24 cellular contexts compared by ENCODE assay signal in genomic region chr7:104775581-104775980, GRCh38.
"Had no signal": no experiment of that assay in that cellular context is flagged by ENCODE, and none has a peak within 500 bp of the region (broad histone marks: within the 10 kb centered on the region; RNA-seq: fewer than 3 reads in every experiment).

No MANE protein-coding gene starts in this region.

- H3K27ac Mint-ChIP-seq: activated B cell treated with CpG ODN at 0.5 μM for 24 hours; activated CD8-positive, alpha-beta T cell treated with anti-CD3 and anti-CD28 coated beads for 36 hours; activated naive CD4-positive, alpha-beta T cell treated with anti-CD3 and anti-CD28 coated beads, Interleukin-2, amount 10 ng/mL, durations not matched to agents 7 days and 5 days; activated naive CD4-positive, alpha-beta T cell treated with anti-CD3 and anti-CD28 coated beads, Interleukin-2, amount 50 U/mL, for 72 hours; activated naive CD8-positive, alpha-beta T cell treated with anti-CD3 and anti-CD28 coated beads, Interleukin-2, amount 10 ng/mL, durations not matched to agents 7 days and 5 days; activated T-helper 17 cell treated with anti-CD3 and anti-CD28 coated beads, Interleukin-2, amount 50 U/mL, for 72 hours; endodermal cell; T-helper 17 cell; T-helper 2 cell treated with Interferon-gamma antibody and Interleukin-4, amounts not matched to agents 5 μg/mL and 100 μg/mL, for 36 hours had no signal

- H3K9me3 Mint-ChIP-seq: activated B cell treated with CpG ODN at 0.5 μM for 24 hours; activated CD8-positive, alpha-beta T cell treated with anti-CD3 and anti-CD28 coated beads for 36 hours; activated naive CD4-positive, alpha-beta T cell treated with anti-CD3 and anti-CD28 coated beads, Interleukin-2, amount 10 ng/mL, durations not matched to agents 7 days and 5 days; activated naive CD4-positive, alpha-beta T cell treated with anti-CD3 and anti-CD28 coated beads, Interleukin-2, amount 50 U/mL, for 72 hours; activated naive CD8-positive, alpha-beta T cell treated with anti-CD3 and anti-CD28 coated beads, Interleukin-2, amount 10 ng/mL, durations not matched to agents 7 days and 5 days; activated T-cell treated with anti-CD3 and anti-CD28 coated beads, Interleukin-2, amount 50 U/mL, for 4 hours; activated T-helper 17 cell treated with anti-CD3 and anti-CD28 coated beads, Interleukin-2, amount 50 U/mL, for 72 hours; endodermal cell; T-helper 2 cell treated with Interferon-gamma antibody and Interleukin-4, amounts not matched to agents 5 μg/mL and 100 μg/mL, for 36 hours had no signal

- H3K36me3 Mint-ChIP-seq: activated naive CD4-positive, alpha-beta T cell treated with anti-CD3 and anti-CD28 coated beads, Interleukin-2, amount 10 ng/mL, durations not matched to agents 7 days and 5 days; activated naive CD4-positive, alpha-beta T cell treated with anti-CD3 and anti-CD28 coated beads, Interleukin-2, amount 50 U/mL, for 72 hours; activated naive CD8-positive, alpha-beta T cell treated with anti-CD3 and anti-CD28 coated beads, Interleukin-2, amount 10 ng/mL, durations not matched to agents 7 days and 5 days; brain had no signal

- H3K4me3 Mint-ChIP-seq: activated B cell treated with CpG ODN at 0.5 μM for 24 hours; activated CD8-positive, alpha-beta T cell treated with anti-CD3 and anti-CD28 coated beads for 36 hours; activated naive CD4-positive, alpha-beta T cell treated with anti-CD3 and anti-CD28 coated beads, Interleukin-2, amount 10 ng/mL, durations not matched to agents 7 days and 5 days; activated naive CD8-positive, alpha-beta T cell treated with anti-CD3 and anti-CD28 coated beads, Interleukin-2, amount 10 ng/mL, durations not matched to agents 7 days and 5 days; activated T-cell treated with anti-CD3 and anti-CD28 coated beads, Interleukin-2, amount 50 U/mL, for 4 hours; activated T-helper 17 cell treated with anti-CD3 and anti-CD28 coated beads, Interleukin-2, amount 50 U/mL, for 72 hours; brain; endodermal cell; T-helper 17 cell; T-helper 2 cell treated with Interferon-gamma antibody and Interleukin-4, amounts not matched to agents 5 μg/mL and 100 μg/mL, for 36 hours had no signal

- H3K27me3 Mint-ChIP-seq: activated B cell treated with CpG ODN at 0.5 μM for 24 hours had no signal

- DNase-seq: activated B cell treated with CpG ODN at 0.5 μM for 24 hours; activated CD4-positive, alpha-beta T cell treated with anti-CD3 and anti-CD28 coated beads for 48 hours; activated CD4-positive, alpha-beta T cell treated with anti-CD3 and anti-CD28 coated beads, Interleukin-2, amount 50 U/mL, for 1 hour; activated CD4-positive, alpha-beta T cell treated with anti-CD3 and anti-CD28 coated beads, Interleukin-2, amount 50 U/mL, for 48 hours; activated CD8-positive, alpha-beta memory T cell treated with anti-CD3 and anti-CD28 coated beads for 24 hours; activated CD8-positive, alpha-beta T cell treated with anti-CD3 and anti-CD28 coated beads for 36 hours; activated effector memory CD4-positive, alpha-beta T cell treated with anti-CD3 and anti-CD28 coated beads, Interleukin-2, amount 50 U/mL, for 16 hours; activated naive CD4-positive, alpha-beta T cell treated with anti-CD3 and anti-CD28 coated beads, Interleukin-2, amount 10 ng/mL, durations not matched to agents 7 days and 5 days; activated naive CD8-positive, alpha-beta T cell treated with anti-CD3 and anti-CD28 coated beads, Interleukin-2, amount 10 ng/mL, durations not matched to agents 7 days and 5 days; activated T-cell treated with anti-CD3 and anti-CD28 coated beads, Interleukin-2, amount 50 U/mL, for 4 hours; central memory CD4-positive, alpha-beta T cell; cerebellar nuclear complex; colonic mucosa; effector memory CD4-positive, alpha-beta T cell; endodermal cell; foreskin keratinocyte; heart right ventricle; T-helper 17 cell; T1000; WERI-Rb-1 had no signal

- H3K4me1 Mint-ChIP-seq: activated B cell treated with CpG ODN at 0.5 μM for 24 hours; activated naive CD4-positive, alpha-beta T cell treated with anti-CD3 and anti-CD28 coated beads, Interleukin-2, amount 10 ng/mL, durations not matched to agents 7 days and 5 days; activated naive CD8-positive, alpha-beta T cell treated with anti-CD3 and anti-CD28 coated beads, Interleukin-2, amount 10 ng/mL, durations not matched to agents 7 days and 5 days; activated T-helper 17 cell treated with anti-CD3 and anti-CD28 coated beads, Interleukin-2, amount 50 U/mL, for 72 hours; T-helper 17 cell had no signal
